14 cellular contexts compared by ENCODE assay signal in the genomic region with DNA sequence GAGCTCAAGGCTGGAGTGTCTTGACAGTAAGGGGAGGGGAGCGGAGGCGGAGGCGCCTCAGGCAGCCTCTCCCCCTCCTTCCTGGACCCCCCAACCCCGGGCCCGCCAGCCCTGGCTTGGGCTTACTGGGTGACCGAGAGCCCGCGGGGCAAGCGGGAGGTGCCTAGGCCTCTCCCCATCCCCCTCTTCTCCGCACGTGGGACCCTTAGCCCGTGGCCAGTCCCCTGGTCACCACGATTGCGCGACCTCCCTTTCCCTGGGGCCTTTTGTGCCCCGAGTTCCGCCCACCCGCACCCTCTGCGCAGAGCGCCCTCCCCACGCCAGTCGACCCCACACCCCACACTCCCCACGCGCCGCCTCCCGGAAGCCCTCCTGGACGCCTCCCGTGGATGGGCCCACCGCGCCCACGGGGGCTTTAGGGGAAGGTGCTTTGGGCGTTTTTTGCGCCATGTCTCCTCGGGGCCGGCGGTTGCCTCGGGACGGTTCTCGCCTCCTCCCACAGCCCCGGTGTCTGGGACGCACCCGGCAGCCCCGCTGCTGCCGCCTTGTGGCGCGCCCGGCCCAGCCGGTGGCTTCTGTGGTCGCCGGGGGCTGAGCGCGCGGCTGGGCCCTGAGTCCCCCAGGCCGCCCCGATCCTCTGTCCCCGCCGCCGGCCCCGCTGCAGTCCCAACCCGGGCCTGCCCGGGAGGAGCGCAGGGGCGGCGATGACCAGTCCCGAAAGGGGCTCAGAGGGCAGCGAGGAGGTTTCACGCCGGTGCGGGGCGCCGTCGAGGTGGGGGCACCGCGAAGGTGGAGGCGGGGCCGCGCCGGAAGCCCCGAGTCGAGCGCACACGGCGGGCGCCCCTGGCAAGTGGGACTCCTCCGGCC. TPM values are rescaled to one million over a fixed set of nuclear protein-coding genes. Genes with fewer than 3 reads are reported as not detected.
DNase-seq lines count a peak whose midpoint lies in the region; ATAC-seq, FAIRE-seq and TF ChIP-seq lines count a peak whose summit lies in the region.
"Had no signal": no experiment of that assay in that cellular context is flagged by ENCODE, and none has a peak within 500 bp of the region (broad histone marks: within the 10 kb centered on the region; RNA-seq: fewer than 3 reads in every experiment).

No MANE protein-coding gene starts in this region.

- H3K4me1 Mint-ChIP-seq in astrocyte (ENCODE audit: low read depth, unreplicated experiment) = no peaks in the 10 kb centered on the region
- peaks cover 8 to 19% (median 13%) of the 10 kb centered on the region in 4 donors for H3K4me1 Mint-ChIP-seq in naive thymus-derived CD8-positive, alpha-beta T cell

- peaks cover 28% of the 10 kb centered on the region for H3K79me2 ChIP-seq in astrocyte (ENCODE audit: insufficient read depth, low read length)

- H3K4me2 ChIP-seq in astrocyte (ENCODE audit: low read length) = peak overlapping the region; percentile 76

- 25 to 26% (median 26%) methylated on average over 60 to 85 of the region's 85 CpGs for WGBS in psoas muscle, 3 donors

- H3K27ac ChIP-seq in astrocyte (ENCODE audit: low read depth, low read length) (no peak overlapping the region), right atrium auricular region (no peak overlapping the region), psoas muscle (no peak overlapping the region)

- FAIRE-seq in astrocyte (lab: Jason Lieb, UNC) = no peak
- FAIRE-seq: small intestine had no signal

- H3K4me3 ChIP-seq in GM12865 (ENCODE audit: low read depth, low read length) (no peak overlapping the region), astrocyte (ENCODE audit: insufficient read depth, low read depth, low read length) (peak overlapping the region; percentile 10), right atrium auricular region (peak overlapping the region in 1 of 2 donors; percentile 25), psoas muscle (peak overlapping the region; percentile 18)

- H3K36me3 ChIP-seq in astrocyte (ENCODE audit: insufficient read depth, low read length) = no peaks in the 10 kb centered on the region
- H3K36me3 ChIP-seq in right atrium auricular region = no peaks in the 10 kb centered on the region
- no peaks in the 10 kb centered on the region for H3K36me3 ChIP-seq in psoas muscle (ENCODE audit: insufficient read depth in 1 of 2, low read depth in 1 of 2)

- H3K27me3 Mint-ChIP-seq in astrocyte (ENCODE audit: low read depth, unreplicated experiment) = no peaks in the 10 kb centered on the region
- H3K27me3 Mint-ChIP-seq in naive thymus-derived CD8-positive, alpha-beta T cell = peaks cover 2 to 44% (median 8%) of the 10 kb centered on the region in 5 donors
- H3K27me3 Mint-ChIP-seq: central memory CD8-positive, alpha-beta T cell; stimulated activated naive CD8-positive, alpha-beta T cell treated with anti-CD3 and anti-CD28 coated beads, Interleukin-15, Interleukin-2, amounts not matched to agents 100 ng/mL and 50 ng/mL, for 24 hours had no signal

- DNase-seq in GM12865 (ENCODE audit: low read depth) (peak; percentile 43), astrocyte (ENCODE audit: low read depth) (no peak), right atrium auricular region (ENCODE audit: low spot score) (no peak), psoas muscle (peak in 1 of 2 donors; percentile 26), SKM-1 (lab: John Stamatoyannopoulos, UW; ENCODE audit: unreplicated experiment) (no peak), NCI-H2227 treated with DMSO at 0.1 percent for 48 hours (lab: John Stamatoyannopoulos, UW) (no peak), NCI-H1105 treated with DMSO at 0.1 percent for 48 hours (lab: John Stamatoyannopoulos, UW) (no peak)
- DNase-seq in naive thymus-derived CD8-positive, alpha-beta T cell = no peak
- DNase-seq: activated CD8-positive, alpha-beta memory T cell treated with anti-CD3 and anti-CD28 coated beads for 24 hours; NCI-H1436; SHP77 had no signal

- peaks cover 32% of the 10 kb centered on the region for H3K4me1 ChIP-seq in astrocyte (ENCODE audit: insufficient read depth, low read length)
- H3K4me1 ChIP-seq in right atrium auricular region = peaks cover 0 to 41% of the 10 kb centered on the region in 2 donors
- peaks cover 27% of the 10 kb centered on the region for H3K4me1 ChIP-seq in psoas muscle

- TF ChIP-seq CTCF in GM12865 (IDR thresholded peaks at IDR 0.05; ENCODE audit: insufficient read depth, low read depth, low read length, missing control alignments) (peak; percentile 42), astrocyte (IDR thresholded peaks at IDR 0.05; ENCODE audit: insufficient read depth, low read depth, low read length) (no peak), right atrium auricular region (IDR thresholded peaks at IDR 0.05) (peak; percentile 44 to 70), psoas muscle (IDR thresholded peaks at IDR 0.05) (peak; percentile 30)

- H3K4me3 Mint-ChIP-seq in astrocyte (ENCODE audit: unreplicated experiment) = no peak overlapping the region
- H3K4me3 Mint-ChIP-seq in naive thymus-derived CD8-positive, alpha-beta T cell = no peak overlapping the region
- H3K4me3 Mint-ChIP-seq: central memory CD8-positive, alpha-beta T cell; stimulated activated naive CD8-positive, alpha-beta T cell treated with anti-CD3 and anti-CD28 coated beads, Interleukin-15, Interleukin-2, amounts not matched to agents 100 ng/mL and 50 ng/mL, for 24 hours had no signal

- H3K9me3 ChIP-seq in astrocyte (ENCODE audit: insufficient read depth, low read depth, low read length) (no peaks in the 10 kb centered on the region), right atrium auricular region (no peaks in the 10 kb centered on the region), psoas muscle (no peaks in the 10 kb centered on the region)

- no peak overlapping the region for H3K9ac ChIP-seq in astrocyte (ENCODE audit: low read length)

- intact Hi-C loops in psoas muscle (cut with DNase I) = no loop called here

- ATAC-seq in psoas muscle = peak; percentile 33 to 50 (median 37)
- ATAC-seq in naive thymus-derived CD8-positive, alpha-beta T cell = no peak

- POLR2A ChIA-PET in naive thymus-derived CD8-positive, alpha-beta T cell (lab: Charles Lee) = interaction anchor here (0.6 to 1.5 kb wide), 2 partner anchors 44 to 346 kb away, joined by 4 to 5 read pairs; no protein-coding TSS in a partner anchor

- H3K9me3 Mint-ChIP-seq in astrocyte (ENCODE audit: unreplicated experiment) = peaks cover 2% of the 10 kb centered on the region
- H3K9me3 Mint-ChIP-seq in naive thymus-derived CD8-positive, alpha-beta T cell = peaks cover 0 to 5% (median 0%) of the 10 kb centered on the region in 9 donors
- H3K9me3 Mint-ChIP-seq: central memory CD8-positive, alpha-beta T cell; stimulated activated naive CD8-positive, alpha-beta T cell treated with anti-CD3 and anti-CD28 coated beads, Interleukin-15, Interleukin-2, amounts not matched to agents 100 ng/mL and 50 ng/mL, for 24 hours had no signal

- H3K27me3 ChIP-seq in astrocyte (ENCODE audit: insufficient read depth, low read length) = no peaks in the 10 kb centered on the region
- H3K27me3 ChIP-seq in right atrium auricular region = no peaks in the 10 kb centered on the region
- peaks cover 0 to 48% (median 16%) of the 10 kb centered on the region in 3 donors for H3K27me3 ChIP-seq in psoas muscle (ENCODE audit: insufficient read depth in 3 of 3, low read length in 2 of 3)

- peaks cover 3% of the 10 kb centered on the region for H3K36me3 Mint-ChIP-seq in astrocyte (ENCODE audit: low read depth, unreplicated experiment)
- peaks cover 0 to 2% (median 0%) of the 10 kb centered on the region in 3 donors for H3K36me3 Mint-ChIP-seq in naive thymus-derived CD8-positive, alpha-beta T cell

- H2AFZ ChIP-seq in astrocyte (ENCODE audit: low read depth, low read length) = peak overlapping the region; percentile 52

- H4K20me1 ChIP-seq in astrocyte (ENCODE audit: insufficient read depth, low read length) = peaks cover 41% of the 10 kb centered on the region

- no peak overlapping the region for H3K27ac Mint-ChIP-seq in astrocyte (ENCODE audit: unreplicated experiment)
- H3K27ac Mint-ChIP-seq in naive thymus-derived CD8-positive, alpha-beta T cell = no peak overlapping the region
- H3K27ac Mint-ChIP-seq: stimulated activated naive CD8-positive, alpha-beta T cell treated with anti-CD3 and anti-CD28 coated beads, Interleukin-15, Interleukin-2, amounts not matched to agents 100 ng/mL and 50 ng/mL, for 24 hours had no signal

RNA-seq across cellular contexts. Expression of a gene that starts 3.2 kb away (rescaled TPM):
- total RNA-seq in astrocyte (10.8 and 11.8 TPM in 2 replicates), right atrium auricular region (10 to 100 TPM in 1 of 2 donors, 1 to 10 TPM in 1; 9.4 to 16.8 TPM), psoas muscle (1 to 10 TPM; 1.7 to 2.3 (median 2.1) TPM)
- 1 to 10 TPM in 2 of 3 donors, under 1 TPM in 1; 0.77 to 2.3 (median 1.1) TPM for polyA plus RNA-seq in psoas muscle
- total RNA-seq in naive thymus-derived CD8-positive, alpha-beta T cell = 1 to 10 TPM in 1 of 2 experiments, under 1 TPM in 1; 0.91 to 1.4 TPM
- polyA plus RNA-seq in naive thymus-derived CD8-positive, alpha-beta T cell = under 1 TPM in 2 of 3 donors, not detected in 1; 0.12 to 0.15 TPM

RNA-seq across cellular contexts. Expression of a gene that starts 21.4 kb away (rescaled TPM):
- total RNA-seq in astrocyte = 6.9 and 7.3 TPM in 2 replicates
- total RNA-seq in right atrium auricular region = 10 to 100 TPM in 1 of 2 donors, 1 to 10 TPM in 1; 5.6 to 13.3 TPM
- total RNA-seq in psoas muscle = 1 to 10 TPM; 3.5 to 7.5 (median 5.3) TPM
- polyA plus RNA-seq in psoas muscle = 1 to 10 TPM in 1 of 3 donors, under 1 TPM in 2; 0.73 to 1.4 (median 0.91) TPM
- 1 to 10 TPM; 2.4 to 2.5 TPM for total RNA-seq in naive thymus-derived CD8-positive, alpha-beta T cell
- not detected for polyA plus RNA-seq in naive thymus-derived CD8-positive, alpha-beta T cell

RNA-seq across cellular contexts. Expression of a gene that starts 25.6 kb away (rescaled TPM):
- 45.8 and 48.9 TPM in 2 replicates for total RNA-seq in astrocyte
- 10 to 100 TPM; 30.0 to 38.0 TPM for total RNA-seq in right atrium auricular region
- total RNA-seq in psoas muscle = 10 to 100 TPM; 39.1 to 53.7 (median 42.8) TPM
- polyA plus RNA-seq in psoas muscle = 10 to 100 TPM; 43.2 to 74.3 (median 58.5) TPM
- 10 to 100 TPM; 42.4 to 45.9 TPM for total RNA-seq in naive thymus-derived CD8-positive, alpha-beta T cell
- 10 to 100 TPM; 20.4 to 29.7 (median 25.0) TPM for polyA plus RNA-seq in naive thymus-derived CD8-positive, alpha-beta T cell

RNA-seq across cellular contexts. Expression of a gene that starts 29.6 kb away (rescaled TPM):
- total RNA-seq in astrocyte = not detected in 2 replicates
- total RNA-seq in right atrium auricular region = not detected
- total RNA-seq in psoas muscle = not detected
- under 1 TPM in 1 of 3 donors, not detected in 2; 0.08 TPM for polyA plus RNA-seq in psoas muscle
- not detected for total RNA-seq in naive thymus-derived CD8-positive, alpha-beta T cell
- not detected for polyA plus RNA-seq in naive thymus-derived CD8-positive, alpha-beta T cell
- polyA plus RNA-seq: small intestine had no signal

RNA-seq across cellular contexts. Expression of a gene that starts 39.6 kb away (rescaled TPM):
- total RNA-seq in astrocyte = 188 and 218 TPM in 2 replicates
- total RNA-seq in right atrium auricular region = 100 to 1,000 TPM; 310 to 394 TPM
- 100 to 1,000 TPM; 111 to 273 (median 230) TPM for total RNA-seq in psoas muscle
- 100 to 1,000 TPM; 350 to 838 (median 389) TPM for polyA plus RNA-seq in psoas muscle
- 10 to 100 TPM; 60.2 TPM for total RNA-seq in naive thymus-derived CD8-positive, alpha-beta T cell
- polyA plus RNA-seq in naive thymus-derived CD8-positive, alpha-beta T cell = 10 to 100 TPM; 10.8 to 23.4 (median 22.5) TPM

Comparison
In these comparisons a context has a peak if more than half of its experiments do, and no peak if none do; other contexts are left out.
1. ATAC-seq: peak in psoas muscle (4 of 4); none in naive thymus-derived CD8-positive, alpha-beta T cell (0 of 2).